Comparison of ENCODE assay signal across 8 cellular contexts in genomic region chr1:40404670-40405462, GRCh38. TPM values are rescaled to one million over a fixed set of nuclear protein-coding genes. Genes with fewer than 3 reads are reported as not detected.
A peak's percentile ranks its signal among the peaks of the same experiment; 100 is the strongest.
DNase-seq lines count a peak whose midpoint lies in the region; ATAC-seq and TF ChIP-seq lines count a peak whose summit lies in the region.

No MANE protein-coding gene starts in this region.

- intact Hi-C loops in lower lobe of right lung (cut with DNase I): no loop called here

- H3K27me3 ChIP-seq in lower lobe of right lung (ENCODE audit: low read depth): no peaks in the 10 kb centered on the region

- H3K36me3 ChIP-seq in lower lobe of right lung: peaks cover 22% of the 10 kb centered on the region

- H3K36me3 Mint-ChIP-seq in activated T-cell treated with anti-CD3 and anti-CD28 coated beads, Interleukin-2, amount 50 U/mL, for 4 hours (ENCODE audit: insufficient read depth): peaks cover 39% of the 10 kb centered on the region

- no peak for DNase-seq in activated T-cell treated with anti-CD3 and anti-CD28 coated beads, Interleukin-2, amount 50 U/mL, for 4 hours
- DNase-seq in activated T-cell treated with anti-CD3 and anti-CD28 coated beads for 4 hours: no peak
- DNase-seq in M059J (ENCODE audit: low read depth): peak; percentile 64
- DNase-seq in SK-N-DZ (ENCODE audit: low spot score): peak; percentile 42
- no peak for DNase-seq in lower lobe of right lung
- DNase-seq in HuH-7 (ENCODE audit: low spot score): no peak

- no peak overlapping the region for H3K4me3 ChIP-seq in lower lobe of right lung

- H3K27ac ChIP-seq in cingulate gyrus (ENCODE audit: low read depth, low read length) (peak overlapping the region; percentile 7), lower lobe of right lung (no peak overlapping the region)

- peak; percentile 84 for TF ChIP-seq CTCF in lower lobe of right lung (IDR thresholded peaks at IDR 0.05)

- H3K4me1 ChIP-seq in lower lobe of right lung: peaks cover 33% of the 10 kb centered on the region

- no peaks in the 10 kb centered on the region for H3K9me3 ChIP-seq in lower lobe of right lung

- H3K9me3 Mint-ChIP-seq in activated T-cell treated with anti-CD3 and anti-CD28 coated beads, Interleukin-2, amount 50 U/mL, for 4 hours: no peaks in the 10 kb centered on the region

- H3K4me1 Mint-ChIP-seq in activated T-cell treated with anti-CD3 and anti-CD28 coated beads, Interleukin-2, amount 50 U/mL, for 4 hours (ENCODE audit: low read depth): peaks cover 66% of the 10 kb centered on the region

- H3K27me3 Mint-ChIP-seq in activated T-cell treated with anti-CD3 and anti-CD28 coated beads, Interleukin-2, amount 50 U/mL, for 4 hours (ENCODE audit: low read depth): no peaks in the 10 kb centered on the region

- peak; percentile 27 to 39 for ATAC-seq in activated T-cell treated with anti-CD3 and anti-CD28 coated beads, Interleukin-2, amount 50 U/mL, for 4 hours
- ATAC-seq in lower lobe of right lung (peak; percentile 65 to 73), GM18519 (IDR thresholded peaks at IDR 0.05; ENCODE audit: low FRiP score, unreplicated experiment) (no peak)

- peak overlapping the region; percentile 65 for H3K4me3 Mint-ChIP-seq in activated T-cell treated with anti-CD3 and anti-CD28 coated beads, Interleukin-2, amount 50 U/mL, for 4 hours

RNA-seq across cellular contexts. Expression of gene SMAP2, which starts 31.3 kb away (rescaled TPM):
- 100 to 1,000 TPM; 128 to 153 (median 142) TPM for total RNA-seq in activated T-cell treated with anti-CD3 and anti-CD28 coated beads, Interleukin-2, amount 50 U/mL, for 4 hours
- 33.1 and 35.4 TPM in 2 replicates for total RNA-seq in M059J (2014; rRNA removed; shearing (Covaris generic))
- 16.5 and 17.8 TPM in 2 replicates for polyA plus RNA-seq in SK-N-DZ (2014; cell fraction: cytosol; rRNA removed)
- 14.5 and 17.0 TPM in 2 replicates for polyA plus RNA-seq in SK-N-DZ (2014; cell fraction: nucleus; rRNA removed)
- total RNA-seq in lower lobe of right lung: 72.8 TPM

RNA-seq across cellular contexts. Expression of gene ZFP69B, which starts 45.4 kb away (rescaled TPM):
- 10 to 100 TPM in 1 of 3 donors, 1 to 10 TPM in 2; 8.0 to 10.1 (median 9.6) TPM for total RNA-seq in activated T-cell treated with anti-CD3 and anti-CD28 coated beads, Interleukin-2, amount 50 U/mL, for 4 hours
- total RNA-seq in M059J (2014; rRNA removed; shearing (Covaris generic)): 2.2 and 2.5 TPM in 2 replicates
- polyA plus RNA-seq in SK-N-DZ (2014; cell fraction: cytosol; rRNA removed): 6.6 and 7.2 TPM in 2 replicates
- polyA plus RNA-seq in SK-N-DZ (2014; cell fraction: nucleus; rRNA removed): 9.0 and 11.8 TPM in 2 replicates
- total RNA-seq in lower lobe of right lung: 1.3 TPM

Comparison
In these comparisons a context has a peak if more than half of its experiments do, and no peak if none do; other contexts are left out.
1. DNase-seq: peak in M059J (single experiment) and SK-N-DZ (single experiment); none in activated T-cell treated with anti-CD3 and anti-CD28 coated beads, Interleukin-2, amount 50 U/mL, for 4 hours (single experiment), activated T-cell treated with anti-CD3 and anti-CD28 coated beads for 4 hours (single experiment), lower lobe of right lung (single experiment) and HuH-7 (single experiment).